In genomic region chr13:51814825-51815650, GRCh38 we compare ENCODE assay signal across 9 cellular contexts. TPM values are rescaled to one million over a fixed set of nuclear protein-coding genes. Genes with fewer than 3 reads are reported as not detected.
DNase-seq lines count a peak whose midpoint lies in the region; ATAC-seq and TF ChIP-seq lines count a peak whose summit lies in the region.
"Had no signal": no experiment of that assay in that cellular context is flagged by ENCODE, and none has a peak within 500 bp of the region (broad histone marks: within the 10 kb centered on the region; RNA-seq: fewer than 3 reads in every experiment).

No MANE protein-coding gene starts in this region.

- H2AFZ ChIP-seq in GM23248: peak overlapping the region; percentile 11; the same call in 1 of the 2 replicates

- H3K27ac Mint-ChIP-seq in activated naive CD4-positive, alpha-beta T cell treated with anti-CD3 and anti-CD28 coated beads, Interleukin-2, amount 50 U/mL, for 72 hours: peak overlapping the region; percentile 53 to 87

- H3K36me3 ChIP-seq in GM23248 (ENCODE audit: low read depth) (no peaks in the 10 kb centered on the region), SJCRH30 (no peaks in the 10 kb centered on the region), heart left ventricle (no peaks in the 10 kb centered on the region)

- H3K4me3 ChIP-seq in GM12865 (ENCODE audit: low read depth, low read length) (peak overlapping the region; percentile 28; the same call in 1 of the 2 replicates), GM23248 (0 out of 2 replicates have a peak overlapping the region, but pooled peaks have one; percentile 44), SJCRH30 (0 out of 2 replicates have a peak overlapping the region, but pooled peaks have one; percentile 5), heart left ventricle (peak overlapping the region in 9 of 12 donors; percentile 8 to 39 (median 19)), retinal pigment epithelial cell (ENCODE audit: low read length) (peak overlapping the region; percentile 0)

- intact Hi-C loops in heart left ventricle (cut with DNase I): loop anchor here in 9 of 10 donors (1.0 to 10.0 kb wide), 8 partner anchors 17 to 312 kb away; partner anchors contain the start of genes NEK5 (in 9 of the 9), ALG11 (in 2 of the 9) and ATP7B (in 2 of the 9)

- TF ChIP-seq CTCF in GM12865 (IDR thresholded peaks at IDR 0.05; ENCODE audit: insufficient read depth, low read depth, low read length, missing control alignments) (peak; percentile 84), heart left ventricle (IDR thresholded peaks at IDR 0.05) (peak; percentile 68 to 88 (median 82)), retinal pigment epithelial cell (conservative IDR thresholded peaks at IDR 0.05; ENCODE audit: low read depth, low read length) (peak; percentile 88)

- WGBS in GM23248 (ENCODE audit: low coverage in 1 of 2, low lambda C conversion rate in 2 of 2, missing lambda C conversion rate in 2 of 2), 2 experiments: 29 to 37% methylated on average over 12 to 13 of the region's 13 CpGs
- WGBS in heart left ventricle, 4 donors: 21 to 31% (median 26%) methylated on average over 12 to 13 of the region's 13 CpGs

- no peaks in the 10 kb centered on the region for H3K36me3 Mint-ChIP-seq in activated naive CD4-positive, alpha-beta T cell treated with anti-CD3 and anti-CD28 coated beads, Interleukin-2, amount 50 U/mL, for 72 hours

- peak; percentile 87 for DNase-seq in GM12865 (ENCODE audit: low read depth)
- peak; percentile 66 for DNase-seq in GM23248
- peak; percentile 76 for DNase-seq in KG1 (lab: John Stamatoyannopoulos, UW)
- DNase-seq in SJCRH30: peak; percentile 56 to 86
- DNase-seq in activated naive CD4-positive, alpha-beta T cell treated with anti-CD3 and anti-CD28 coated beads, Interleukin-2, amount 50 U/mL, for 72 hours (ENCODE audit: low spot score in 2 of 2): peak; percentile 74 to 76
- peak; percentile 45 to 63 (median 60) for DNase-seq in heart left ventricle
- DNase-seq in retinal pigment epithelial cell (ENCODE audit: low read depth): no peak
- no peak for DNase-seq in occipital lobe (lab: John Stamatoyannopoulos, UW)

- H3K9me3 ChIP-seq in GM23248 (ENCODE audit: low read depth): no peaks in the 10 kb centered on the region
- H3K9me3 ChIP-seq in SJCRH30 (replicated peaks): no peaks in the 10 kb centered on the region
- no peaks in the 10 kb centered on the region for H3K9me3 ChIP-seq in heart left ventricle

- H3K4me2 ChIP-seq in GM23248 (ENCODE audit: unreplicated experiment): peak overlapping the region; percentile 36

- in situ Hi-C loops in GM23248 (cut with MboI): no loop called here

- no peaks in the 10 kb centered on the region for H3K9me3 Mint-ChIP-seq in activated naive CD4-positive, alpha-beta T cell treated with anti-CD3 and anti-CD28 coated beads, Interleukin-2, amount 50 U/mL, for 72 hours

- H3K4me1 ChIP-seq in GM23248 (ENCODE audit: insufficient read depth): no peaks in the 10 kb centered on the region
- no peaks in the 10 kb centered on the region for H3K4me1 ChIP-seq in SJCRH30
- peaks cover 0 to 40% (median 13%) of the 10 kb centered on the region in 12 donors for H3K4me1 ChIP-seq in heart left ventricle

- no peak for TF ChIP-seq POLR2A in heart left ventricle (IDR thresholded peaks at IDR 0.05)

- ATAC-seq in activated naive CD4-positive, alpha-beta T cell treated with anti-CD3 and anti-CD28 coated beads, Interleukin-2, amount 50 U/mL, for 72 hours: peak; percentile 42 to 77
- ATAC-seq in heart left ventricle: peak; percentile 13 to 69 (median 60)

- H3K79me2 ChIP-seq in GM23248 (ENCODE audit: insufficient read depth): no peaks in the 10 kb centered on the region

- H3K9ac ChIP-seq in GM23248: no peak overlapping the region

- no peaks in the 10 kb centered on the region for H4K20me1 ChIP-seq in GM23248 (ENCODE audit: insufficient read depth)

- H3K27me3 ChIP-seq in GM23248 (replicated peaks; ENCODE audit: insufficient read depth): peaks cover 34% of the 10 kb centered on the region
- no peaks in the 10 kb centered on the region for H3K27me3 ChIP-seq in SJCRH30
- no peaks in the 10 kb centered on the region for H3K27me3 ChIP-seq in heart left ventricle

- H3F3A ChIP-seq in GM23248 (ENCODE audit: insufficient read depth): no peaks in the 10 kb centered on the region

- no peak overlapping the region for H3K27ac ChIP-seq in GM23248
- H3K27ac ChIP-seq in SJCRH30: no peak overlapping the region
- H3K27ac ChIP-seq in heart left ventricle: peak overlapping the region in 4 of 12 donors; percentile 17 to 42 (median 22)

- no peaks in the 10 kb centered on the region for H3K9me2 ChIP-seq in GM23248 (ENCODE audit: insufficient read depth)

RNA-seq across cellular contexts. Expression of gene DHRS12, which starts 11.1 kb away (rescaled TPM):
- total RNA-seq in GM23248 (2014; rRNA removed; shearing (Covaris generic)): 1.6 and 5.7 TPM in 2 replicates
- polyA plus RNA-seq in GM23248 (2016; fragmentation: Nextera tagmentation; extraction: Ambion mirVana) (13.3 and 15.2 TPM in 2 replicates), heart left ventricle (10 to 100 TPM in 1 of 2 donors, 1 to 10 TPM in 1; 3.9 to 13.9 TPM)
- total RNA-seq in SJCRH30 (2014; rRNA removed; shearing (Covaris generic)): 1.1 and 2.4 TPM in 2 replicates
- total RNA-seq in activated naive CD4-positive, alpha-beta T cell treated with anti-CD3 and anti-CD28 coated beads, Interleukin-2, amount 50 U/mL, for 72 hours: 1 to 10 TPM; 2.0 to 7.2 TPM
- total RNA-seq in heart left ventricle (10 to 100 TPM in 7 of 9 donors, 1 to 10 TPM in 2; 4.8 to 13.1 (median 12.1) TPM), occipital lobe (5.6 TPM)

RNA-seq across cellular contexts. Expression of gene TMEM272, which starts 29.9 kb away (rescaled TPM):
- not detected in 2 replicates for total RNA-seq in GM23248 (2014; rRNA removed; shearing (Covaris generic))
- polyA plus RNA-seq in GM23248 (2016; fragmentation: Nextera tagmentation; extraction: Ambion mirVana) (not detected in 2 replicates), heart left ventricle (under 1 TPM; 0.21 to 0.34 TPM)
- not detected in 2 replicates for total RNA-seq in SJCRH30 (2014; rRNA removed; shearing (Covaris generic))
- under 1 TPM; 0.36 to 0.60 TPM for total RNA-seq in activated naive CD4-positive, alpha-beta T cell treated with anti-CD3 and anti-CD28 coated beads, Interleukin-2, amount 50 U/mL, for 72 hours
- total RNA-seq in heart left ventricle (1 to 10 TPM in 3 of 9 donors, under 1 TPM in 5, not detected in 1; 0.14 to 1.6 (median 0.45) TPM), occipital lobe (0.16 TPM)

RNA-seq across cellular contexts. Expression of gene CCDC70, which starts 46.7 kb away (rescaled TPM):
- not detected in 2 replicates for total RNA-seq in GM23248 (2014; rRNA removed; shearing (Covaris generic))
- polyA plus RNA-seq in GM23248 (2016; fragmentation: Nextera tagmentation; extraction: Ambion mirVana): not detected in 2 replicates
- not detected in 2 replicates for total RNA-seq in SJCRH30 (2014; rRNA removed; shearing (Covaris generic))
- not detected for total RNA-seq in activated naive CD4-positive, alpha-beta T cell treated with anti-CD3 and anti-CD28 coated beads, Interleukin-2, amount 50 U/mL, for 72 hours
- total RNA-seq in heart left ventricle: not detected
- not detected for polyA plus RNA-seq in heart left ventricle
- not detected for total RNA-seq in occipital lobe
- total RNA-seq: temporal lobe had no signal

Comparison
In these comparisons a context has a peak if more than half of its experiments do, and no peak if none do; other contexts are left out.
1. DNase-seq: peak in GM12865 (single experiment), GM23248 (single experiment), KG1 (single experiment), SJCRH30 (2 of 2), activated naive CD4-positive, alpha-beta T cell treated with anti-CD3 and anti-CD28 coated beads, Interleukin-2, amount 50 U/mL, for 72 hours (2 of 2) and heart left ventricle (5 of 5); none in retinal pigment epithelial cell (single experiment) and occipital lobe (single experiment).
2. Peak in every context shown above with its lines, with median percentiles within 50 percentile points of each other: H3K4me3 ChIP-seq and CTCF ChIP-seq.